ENCODE assay signal across 1 cellular context in genomic region chr2:12506846-12507245, GRCh38.
TF ChIP-seq lines count a peak whose summit lies in the region.

No MANE protein-coding gene starts in this region.

TF ChIP-seq in GM23338, 12 proteins besides CTCF, POLR2A, EP300 and RAD21 (continued from another document):
- TF ChIP-seq ETS1 (IDR thresholded peaks at IDR 0.05) (no peak), NANOG (IDR thresholded peaks at IDR 0.05; ENCODE audit: borderline replicate concordance) (no peak), EZH2phosphoT487 (IDR thresholded peaks at IDR 0.05; ENCODE audit: unreplicated experiment) (no peak), ZNF114 (CRISPR knock-in tag; IDR thresholded peaks at IDR 0.05) (no peak), REST (IDR thresholded peaks at IDR 0.05; ENCODE audit: unreplicated experiment) (no peak)
